In the genomic region with DNA sequence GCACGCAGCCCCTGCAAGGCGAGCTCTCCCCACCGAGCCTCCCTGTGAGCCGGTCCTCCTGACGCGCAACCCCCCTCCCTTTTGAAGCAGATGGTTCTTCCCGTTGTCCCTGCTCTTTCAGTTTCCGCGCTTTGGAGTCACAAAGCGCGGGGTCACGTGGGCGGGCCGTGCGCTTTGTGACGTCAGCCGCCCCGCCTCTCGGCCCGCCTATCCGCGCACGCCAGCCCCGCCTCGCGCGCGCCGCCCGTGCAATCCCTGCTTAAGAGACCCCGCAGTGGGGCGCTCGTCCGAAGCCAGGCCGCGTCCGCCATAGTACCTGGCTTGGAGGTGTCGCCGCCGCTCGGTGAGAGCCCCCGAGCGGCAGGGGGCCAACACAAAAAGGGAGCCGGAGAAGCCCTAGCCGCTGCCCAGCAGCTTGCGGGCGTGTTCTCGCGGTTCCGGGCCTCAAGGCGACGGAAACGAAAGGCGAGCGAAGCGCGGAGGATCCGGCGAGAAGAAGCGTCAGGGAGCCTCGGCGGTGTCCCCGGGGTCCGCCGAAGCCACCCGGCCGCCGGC, we compare ENCODE assay signal across 1 cellular context.
TF ChIP-seq lines count a peak whose summit lies in the region.

A gene with protein sequence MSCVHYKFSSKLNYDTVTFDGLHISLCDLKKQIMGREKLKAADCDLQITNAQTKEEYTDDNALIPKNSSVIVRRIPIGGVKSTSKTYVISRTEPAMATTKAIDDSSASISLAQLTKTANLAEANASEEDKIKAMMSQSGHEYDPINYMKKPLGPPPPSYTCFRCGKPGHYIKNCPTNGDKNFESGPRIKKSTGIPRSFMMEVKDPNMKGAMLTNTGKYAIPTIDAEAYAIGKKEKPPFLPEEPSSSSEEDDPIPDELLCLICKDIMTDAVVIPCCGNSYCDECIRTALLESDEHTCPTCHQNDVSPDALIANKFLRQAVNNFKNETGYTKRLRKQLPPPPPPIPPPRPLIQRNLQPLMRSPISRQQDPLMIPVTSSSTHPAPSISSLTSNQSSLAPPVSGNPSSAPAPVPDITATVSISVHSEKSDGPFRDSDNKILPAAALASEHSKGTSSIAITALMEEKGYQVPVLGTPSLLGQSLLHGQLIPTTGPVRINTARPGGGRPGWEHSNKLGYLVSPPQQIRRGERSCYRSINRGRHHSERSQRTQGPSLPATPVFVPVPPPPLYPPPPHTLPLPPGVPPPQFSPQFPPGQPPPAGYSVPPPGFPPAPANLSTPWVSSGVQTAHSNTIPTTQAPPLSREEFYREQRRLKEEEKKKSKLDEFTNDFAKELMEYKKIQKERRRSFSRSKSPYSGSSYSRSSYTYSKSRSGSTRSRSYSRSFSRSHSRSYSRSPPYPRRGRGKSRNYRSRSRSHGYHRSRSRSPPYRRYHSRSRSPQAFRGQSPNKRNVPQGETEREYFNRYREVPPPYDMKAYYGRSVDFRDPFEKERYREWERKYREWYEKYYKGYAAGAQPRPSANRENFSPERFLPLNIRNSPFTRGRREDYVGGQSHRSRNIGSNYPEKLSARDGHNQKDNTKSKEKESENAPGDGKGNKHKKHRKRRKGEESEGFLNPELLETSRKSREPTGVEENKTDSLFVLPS (N-terminal part only) (plus strand): TSS at position 272 of the 555 bp plus-strand sequence. CDS start 1,061 bp downstream, outside the sequence.

TF ChIP-seq in HepG2, 621 proteins besides CTCF, POLR2A, EP300 and RAD21 (continued from another document and continues in another):
- TF ChIP-seq TARDBP (CRISPR knock-in tag; IDR thresholded peaks at IDR 0.05): peak; percentile 91
- TF ChIP-seq, protein P1, sequence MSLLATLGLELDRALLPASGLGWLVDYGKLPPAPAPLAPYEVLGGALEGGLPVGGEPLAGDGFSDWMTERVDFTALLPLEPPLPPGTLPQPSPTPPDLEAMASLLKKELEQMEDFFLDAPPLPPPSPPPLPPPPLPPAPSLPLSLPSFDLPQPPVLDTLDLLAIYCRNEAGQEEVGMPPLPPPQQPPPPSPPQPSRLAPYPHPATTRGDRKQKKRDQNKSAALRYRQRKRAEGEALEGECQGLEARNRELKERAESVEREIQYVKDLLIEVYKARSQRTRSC (CRISPR knock-in tag; IDR thresholded peaks at IDR 0.05; ENCODE audit: low read depth): 0 out of 2 replicates have a peak, but pooled peaks have one; percentile 15
- TF ChIP-seq HNRNPUL1 (IDR thresholded peaks at IDR 0.05; ENCODE audit: low read depth, low read length): peak; percentile 90
- TF ChIP-seq, protein P2, sequence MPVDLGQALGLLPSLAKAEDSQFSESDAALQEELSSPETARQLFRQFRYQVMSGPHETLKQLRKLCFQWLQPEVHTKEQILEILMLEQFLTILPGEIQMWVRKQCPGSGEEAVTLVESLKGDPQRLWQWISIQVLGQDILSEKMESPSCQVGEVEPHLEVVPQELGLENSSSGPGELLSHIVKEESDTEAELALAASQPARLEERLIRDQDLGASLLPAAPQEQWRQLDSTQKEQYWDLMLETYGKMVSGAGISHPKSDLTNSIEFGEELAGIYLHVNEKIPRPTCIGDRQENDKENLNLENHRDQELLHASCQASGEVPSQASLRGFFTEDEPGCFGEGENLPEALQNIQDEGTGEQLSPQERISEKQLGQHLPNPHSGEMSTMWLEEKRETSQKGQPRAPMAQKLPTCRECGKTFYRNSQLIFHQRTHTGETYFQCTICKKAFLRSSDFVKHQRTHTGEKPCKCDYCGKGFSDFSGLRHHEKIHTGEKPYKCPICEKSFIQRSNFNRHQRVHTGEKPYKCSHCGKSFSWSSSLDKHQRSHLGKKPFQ (CRISPR knock-in tag; IDR thresholded peaks at IDR 0.05; ENCODE audit: insufficient replicate concordance): no peak
- TF ChIP-seq TBL1XR1 (IDR thresholded peaks at IDR 0.05; ENCODE audit: borderline replicate concordance, low read length, partially characterized antibody): peak; percentile 14
- TF ChIP-seq, protein P3, sequence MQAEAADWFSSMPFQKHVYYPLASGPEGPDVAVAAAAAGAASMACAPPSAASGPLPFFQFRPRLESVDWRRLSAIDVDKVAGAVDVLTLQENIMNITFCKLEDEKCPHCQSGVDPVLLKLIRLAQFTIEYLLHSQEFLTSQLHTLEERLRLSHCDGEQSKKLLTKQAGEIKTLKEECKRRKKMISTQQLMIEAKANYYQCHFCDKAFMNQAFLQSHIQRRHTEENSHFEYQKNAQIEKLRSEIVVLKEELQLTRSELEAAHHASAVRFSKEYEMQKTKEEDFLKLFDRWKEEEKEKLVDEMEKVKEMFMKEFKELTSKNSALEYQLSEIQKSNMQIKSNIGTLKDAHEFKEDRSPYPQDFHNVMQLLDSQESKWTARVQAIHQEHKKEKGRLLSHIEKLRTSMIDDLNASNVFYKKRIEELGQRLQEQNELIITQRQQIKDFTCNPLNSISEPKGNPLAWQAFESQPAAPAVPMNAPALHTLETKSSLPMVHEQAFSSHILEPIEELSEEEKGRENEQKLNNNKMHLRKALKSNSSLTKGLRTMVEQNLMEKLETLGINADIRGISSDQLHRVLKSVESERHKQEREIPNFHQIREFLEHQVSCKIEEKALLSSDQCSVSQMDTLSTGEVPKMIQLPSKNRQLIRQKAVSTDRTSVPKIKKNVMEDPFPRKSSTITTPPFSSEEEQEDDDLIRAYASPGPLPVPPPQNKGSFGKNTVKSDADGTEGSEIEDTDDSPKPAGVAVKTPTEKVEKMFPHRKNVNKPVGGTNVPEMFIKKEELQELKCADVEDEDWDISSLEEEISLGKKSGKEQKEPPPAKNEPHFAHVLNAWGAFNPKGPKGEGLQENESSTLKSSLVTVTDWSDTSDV (CRISPR knock-in tag; IDR thresholded peaks at IDR 0.05): no peak; the same call in 1 of the 2 replicates
- peak; percentile 81 for TF ChIP-seq PITX1 (CRISPR knock-in tag; IDR thresholded peaks at IDR 0.05)
- peak; percentile 89; the same call in 1 of the 2 replicates for TF ChIP-seq ZNF337 (CRISPR knock-in tag; IDR thresholded peaks at IDR 0.05; ENCODE audit: borderline replicate concordance, low read depth)
- no peak; the same call in 1 of the 2 replicates for TF ChIP-seq ZBTB21 (CRISPR knock-in tag; IDR thresholded peaks at IDR 0.05)
- TF ChIP-seq SRSF4 (IDR thresholded peaks at IDR 0.05; ENCODE audit: low read depth, low read length, poor library complexity, severe bottlenecking): no peak
- TF ChIP-seq GFI1 (CRISPR knock-in tag; IDR thresholded peaks at IDR 0.05; ENCODE audit: borderline replicate concordance): peak; percentile 83
- no peak for TF ChIP-seq FOXA1 (IDR thresholded peaks at IDR 0.05)
- no peak for TF ChIP-seq FOXA1 (CRISPR knock-in tag; IDR thresholded peaks at IDR 0.05)
- peak; percentile 30 for TF ChIP-seq ZNF232 (CRISPR knock-in tag; IDR thresholded peaks at IDR 0.05; ENCODE audit: borderline replicate concordance)
- TF ChIP-seq, protein P4, sequence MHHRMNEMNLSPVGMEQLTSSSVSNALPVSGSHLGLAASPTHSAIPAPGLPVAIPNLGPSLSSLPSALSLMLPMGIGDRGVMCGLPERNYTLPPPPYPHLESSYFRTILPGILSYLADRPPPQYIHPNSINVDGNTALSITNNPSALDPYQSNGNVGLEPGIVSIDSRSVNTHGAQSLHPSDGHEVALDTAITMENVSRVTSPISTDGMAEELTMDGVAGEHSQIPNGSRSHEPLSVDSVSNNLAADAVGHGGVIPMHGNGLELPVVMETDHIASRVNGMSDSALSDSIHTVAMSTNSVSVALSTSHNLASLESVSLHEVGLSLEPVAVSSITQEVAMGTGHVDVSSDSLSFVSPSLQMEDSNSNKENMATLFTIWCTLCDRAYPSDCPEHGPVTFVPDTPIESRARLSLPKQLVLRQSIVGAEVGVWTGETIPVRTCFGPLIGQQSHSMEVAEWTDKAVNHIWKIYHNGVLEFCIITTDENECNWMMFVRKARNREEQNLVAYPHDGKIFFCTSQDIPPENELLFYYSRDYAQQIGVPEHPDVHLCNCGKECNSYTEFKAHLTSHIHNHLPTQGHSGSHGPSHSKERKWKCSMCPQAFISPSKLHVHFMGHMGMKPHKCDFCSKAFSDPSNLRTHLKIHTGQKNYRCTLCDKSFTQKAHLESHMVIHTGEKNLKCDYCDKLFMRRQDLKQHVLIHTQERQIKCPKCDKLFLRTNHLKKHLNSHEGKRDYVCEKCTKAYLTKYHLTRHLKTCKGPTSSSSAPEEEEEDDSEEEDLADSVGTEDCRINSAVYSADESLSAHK (CRISPR knock-in tag; IDR thresholded peaks at IDR 0.05; ENCODE audit: borderline replicate concordance): peak; percentile 85; the same call in 1 of the 2 replicates
- TF ChIP-seq NFYC (CRISPR knock-in tag; IDR thresholded peaks at IDR 0.05): peak; percentile 78
- TF ChIP-seq KLF15 (CRISPR knock-in tag; IDR thresholded peaks at IDR 0.05; ENCODE audit: borderline replicate concordance): no peak; the same call in 1 of the 2 replicates
- no peak for TF ChIP-seq ZNF260 (CRISPR knock-in tag; IDR thresholded peaks at IDR 0.05; ENCODE audit: borderline replicate concordance, low read depth)
- TF ChIP-seq KLF16 (CRISPR knock-in tag; IDR thresholded peaks at IDR 0.05): peak in 1 of 2 experiments; percentile 97; a peak in 2 of 4 replicates
- peak; percentile 99 for TF ChIP-seq CREB1 (IDR thresholded peaks at IDR 0.05)
- peak; percentile 85 for TF ChIP-seq CREB1 (CRISPR knock-in tag; IDR thresholded peaks at IDR 0.05)
- TF ChIP-seq NAIF1 (CRISPR knock-in tag; IDR thresholded peaks at IDR 0.05; ENCODE audit: borderline replicate concordance): no peak
- TF ChIP-seq, protein P5, sequence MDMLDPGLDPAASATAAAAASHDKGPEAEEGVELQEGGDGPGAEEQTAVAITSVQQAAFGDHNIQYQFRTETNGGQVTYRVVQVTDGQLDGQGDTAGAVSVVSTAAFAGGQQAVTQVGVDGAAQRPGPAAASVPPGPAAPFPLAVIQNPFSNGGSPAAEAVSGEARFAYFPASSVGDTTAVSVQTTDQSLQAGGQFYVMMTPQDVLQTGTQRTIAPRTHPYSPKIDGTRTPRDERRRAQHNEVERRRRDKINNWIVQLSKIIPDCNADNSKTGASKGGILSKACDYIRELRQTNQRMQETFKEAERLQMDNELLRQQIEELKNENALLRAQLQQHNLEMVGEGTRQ (IDR thresholded peaks at IDR 0.05; ENCODE audit: low read depth, low read length): peak; percentile 94
- TF ChIP-seq, protein P5 (CRISPR knock-in tag; IDR thresholded peaks at IDR 0.05; ENCODE audit: borderline replicate concordance): peak; percentile 96; the same call in 1 of the 2 replicates
- TF ChIP-seq ZSCAN12 (CRISPR knock-in tag; IDR thresholded peaks at IDR 0.05): no peak
- TF ChIP-seq, protein P6, sequence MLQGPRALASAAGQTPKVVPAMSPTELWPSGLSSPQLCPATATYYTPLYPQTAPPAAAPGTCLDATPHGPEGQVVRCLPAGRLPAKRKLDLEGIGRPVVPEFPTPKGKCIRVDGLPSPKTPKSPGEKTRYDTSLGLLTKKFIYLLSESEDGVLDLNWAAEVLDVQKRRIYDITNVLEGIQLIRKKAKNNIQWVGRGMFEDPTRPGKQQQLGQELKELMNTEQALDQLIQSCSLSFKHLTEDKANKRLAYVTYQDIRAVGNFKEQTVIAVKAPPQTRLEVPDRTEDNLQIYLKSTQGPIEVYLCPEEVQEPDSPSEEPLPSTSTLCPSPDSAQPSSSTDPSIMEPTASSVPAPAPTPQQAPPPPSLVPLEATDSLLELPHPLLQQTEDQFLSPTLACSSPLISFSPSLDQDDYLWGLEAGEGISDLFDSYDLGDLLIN (CRISPR knock-in tag; IDR thresholded peaks at IDR 0.05; ENCODE audit: borderline replicate concordance): peak; percentile 76; the same call in 1 of the 2 replicates
- TF ChIP-seq GATA4 (IDR thresholded peaks at IDR 0.05; ENCODE audit: borderline replicate concordance, low read depth): peak; percentile 89
- TF ChIP-seq, protein P7, sequence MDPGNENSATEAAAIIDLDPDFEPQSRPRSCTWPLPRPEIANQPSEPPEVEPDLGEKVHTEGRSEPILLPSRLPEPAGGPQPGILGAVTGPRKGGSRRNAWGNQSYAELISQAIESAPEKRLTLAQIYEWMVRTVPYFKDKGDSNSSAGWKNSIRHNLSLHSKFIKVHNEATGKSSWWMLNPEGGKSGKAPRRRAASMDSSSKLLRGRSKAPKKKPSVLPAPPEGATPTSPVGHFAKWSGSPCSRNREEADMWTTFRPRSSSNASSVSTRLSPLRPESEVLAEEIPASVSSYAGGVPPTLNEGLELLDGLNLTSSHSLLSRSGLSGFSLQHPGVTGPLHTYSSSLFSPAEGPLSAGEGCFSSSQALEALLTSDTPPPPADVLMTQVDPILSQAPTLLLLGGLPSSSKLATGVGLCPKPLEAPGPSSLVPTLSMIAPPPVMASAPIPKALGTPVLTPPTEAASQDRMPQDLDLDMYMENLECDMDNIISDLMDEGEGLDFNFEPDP (CRISPR knock-in tag; conservative IDR thresholded peaks at IDR 0.05): 0 out of 2 replicates have a peak, but pooled peaks have one; percentile 77
- peak; percentile 1; the same call in 1 of the 2 replicates for TF ChIP-seq ZNF567 (CRISPR knock-in tag; IDR thresholded peaks at IDR 0.05; ENCODE audit: borderline replicate concordance)
- TF ChIP-seq, protein P8, sequence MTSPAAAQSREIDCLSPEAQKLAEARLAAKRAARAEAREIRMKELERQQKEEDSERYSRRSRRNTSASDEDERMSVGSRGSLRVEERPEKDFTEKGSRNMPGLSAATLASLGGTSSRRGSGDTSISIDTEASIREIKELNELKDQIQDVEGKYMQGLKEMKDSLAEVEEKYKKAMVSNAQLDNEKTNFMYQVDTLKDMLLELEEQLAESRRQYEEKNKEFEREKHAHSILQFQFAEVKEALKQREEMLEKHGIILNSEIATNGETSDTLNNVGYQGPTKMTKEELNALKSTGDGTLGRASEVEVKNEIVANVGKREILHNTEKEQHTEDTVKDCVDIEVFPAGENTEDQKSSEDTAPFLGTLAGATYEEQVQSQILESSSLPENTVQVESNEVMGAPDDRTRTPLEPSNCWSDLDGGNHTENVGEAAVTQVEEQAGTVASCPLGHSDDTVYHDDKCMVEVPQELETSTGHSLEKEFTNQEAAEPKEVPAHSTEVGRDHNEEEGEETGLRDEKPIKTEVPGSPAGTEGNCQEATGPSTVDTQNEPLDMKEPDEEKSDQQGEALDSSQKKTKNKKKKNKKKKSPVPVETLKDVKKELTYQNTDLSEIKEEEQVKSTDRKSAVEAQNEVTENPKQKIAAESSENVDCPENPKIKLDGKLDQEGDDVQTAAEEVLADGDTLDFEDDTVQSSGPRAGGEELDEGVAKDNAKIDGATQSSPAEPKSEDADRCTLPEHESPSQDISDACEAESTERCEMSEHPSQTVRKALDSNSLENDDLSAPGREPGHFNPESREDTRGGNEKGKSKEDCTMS (CRISPR knock-in tag; conservative IDR thresholded peaks at IDR 0.05): no peak
- TF ChIP-seq PCBP2 (optimal IDR thresholded peaks at IDR 0.05; ENCODE audit: low read depth, low read length, poor library complexity, severe bottlenecking): no peak
- TF ChIP-seq IRX3 (CRISPR knock-in tag; IDR thresholded peaks at IDR 0.05; ENCODE audit: borderline replicate concordance, low read depth): 0 out of 2 replicates have a peak, but pooled peaks have one; percentile 30
- TF ChIP-seq TBX2 (CRISPR knock-in tag; IDR thresholded peaks at IDR 0.05; ENCODE audit: borderline replicate concordance): peak; percentile 63
- TF ChIP-seq ZNF30 (CRISPR knock-in tag; IDR thresholded peaks at IDR 0.05): no peak
